Comparison of ENCODE assay signal across 22 cellular contexts in the genomic region with DNA sequence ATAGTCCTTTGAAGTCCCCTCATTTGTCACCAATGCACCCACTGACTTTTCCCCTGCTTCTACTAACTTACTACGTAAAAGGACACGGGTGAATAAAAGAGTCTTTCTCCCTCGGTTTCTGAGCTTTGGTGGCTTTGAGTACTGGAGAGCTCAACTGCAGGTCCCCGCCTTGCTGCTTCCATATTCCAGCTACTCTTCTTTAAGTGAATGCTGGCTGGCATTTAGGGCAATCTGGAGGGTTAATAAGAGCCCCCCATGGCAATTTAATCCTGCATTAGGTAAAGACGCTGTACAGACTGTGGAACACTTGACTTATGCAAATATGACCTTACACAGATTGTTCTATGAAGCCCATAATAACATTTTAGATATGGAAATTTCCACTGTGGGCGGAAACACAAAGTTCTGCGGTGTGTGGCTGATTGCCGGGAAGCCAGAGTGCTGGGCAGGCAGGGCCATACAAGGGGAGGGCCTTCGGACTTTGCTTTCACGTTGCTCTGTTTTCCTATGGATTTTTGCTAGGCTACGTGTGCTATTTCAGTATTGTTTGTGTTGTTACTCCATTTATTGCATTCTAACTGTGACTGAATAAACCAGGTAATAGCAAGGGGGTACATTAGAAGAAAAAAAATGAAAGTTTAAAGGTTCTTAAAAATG.
DNase-seq lines count a peak whose midpoint lies in the region; ATAC-seq and TF ChIP-seq lines count a peak whose summit lies in the region.
"Had no signal": no experiment of that assay in that cellular context is flagged by ENCODE, and none has a peak within 500 bp of the region (broad histone marks: within the 10 kb centered on the region; RNA-seq: fewer than 3 reads in every experiment).

No MANE protein-coding gene starts in this region.

- H3K27ac ChIP-seq in hepatocyte = peak overlapping the region; percentile 70
- H3K27ac ChIP-seq: HL-60 had no signal

- no peaks in the 10 kb centered on the region for H3K9me3 ChIP-seq in hepatocyte (ENCODE audit: low read depth)

- H3K79me2 ChIP-seq in hepatocyte = no peaks in the 10 kb centered on the region

- DNase-seq in hepatocyte (ENCODE audit: low spot score) (peak; percentile 62), GM19240 (ENCODE audit: insufficient read length, low spot score) (no peak), putamen (ENCODE audit: low spot score) (no peak), DMS 273 treated with DMSO at 0.1 percent for 48 hours (lab: John Stamatoyannopoulos, UW) (no peak), DMS53 (lab: John Stamatoyannopoulos, UW) (no peak)
- DNase-seq: activated naive CD8-positive, alpha-beta T cell treated with anti-CD3 and anti-CD28 coated beads, Interleukin-2, amount 10 ng/mL, durations not matched to agents 7 days and 5 days; activated T-cell treated with anti-CD3 and anti-CD28 coated beads for 4 hours; C1 segment of cervical spinal cord; DMS79; effector memory CD8-positive, alpha-beta T cell; Kasumi-1; NCI-H146; NCI-H510A treated with DMSO at 0.1 percent for 48 hours; nephron progenitor cell; right cardiac atrium; stimulated activated CD8-positive, alpha-beta memory T cell treated with anti-CD3 and anti-CD28 coated beads, Interleukin-4, amount 100 ng/mL, for 48 hours had no signal

- H3K4me2 ChIP-seq in hepatocyte = peak overlapping the region; percentile 23

- H3K9me2 ChIP-seq in hepatocyte (replicated peaks; ENCODE audit: insufficient read depth) = no peaks in the 10 kb centered on the region

- no peaks in the 10 kb centered on the region for H4K20me1 ChIP-seq in hepatocyte (ENCODE audit: insufficient read depth, poor library complexity, severe bottlenecking)

- H2AFZ ChIP-seq in hepatocyte = no peak overlapping the region

- no peaks in the 10 kb centered on the region for H3K27me3 ChIP-seq in hepatocyte

- H3K4me1 ChIP-seq in hepatocyte (ENCODE audit: insufficient read depth) = no peaks in the 10 kb centered on the region

- H3K4me3 ChIP-seq in hepatocyte = no peak overlapping the region
- H3K4me3 ChIP-seq: lung had no signal

- H3K36me3 ChIP-seq in hepatocyte (replicated peaks; ENCODE audit: insufficient read depth, low read depth) = no peaks in the 10 kb centered on the region

- no peak for TF ChIP-seq CTCF in hepatocyte (IDR thresholded peaks at IDR 0.05; ENCODE audit: poor library complexity)

- 71% methylated on average over 11 of the region's 11 CpGs for WGBS in hepatocyte (ENCODE audit: low lambda C conversion rate, missing lambda C conversion rate)

- ATAC-seq in GM19043 (IDR thresholded peaks at IDR 0.05; ENCODE audit: low read depth, unreplicated experiment) (peak; percentile 35), GM21723 (IDR thresholded peaks at IDR 0.05; ENCODE audit: unreplicated experiment) (peak; percentile 48), HG03378 (IDR thresholded peaks at IDR 0.05; ENCODE audit: unreplicated experiment) (peak; percentile 31)
- ATAC-seq: effector memory CD8-positive, alpha-beta T cell; Panc1; right cardiac atrium had no signal
